In the genomic region with DNA sequence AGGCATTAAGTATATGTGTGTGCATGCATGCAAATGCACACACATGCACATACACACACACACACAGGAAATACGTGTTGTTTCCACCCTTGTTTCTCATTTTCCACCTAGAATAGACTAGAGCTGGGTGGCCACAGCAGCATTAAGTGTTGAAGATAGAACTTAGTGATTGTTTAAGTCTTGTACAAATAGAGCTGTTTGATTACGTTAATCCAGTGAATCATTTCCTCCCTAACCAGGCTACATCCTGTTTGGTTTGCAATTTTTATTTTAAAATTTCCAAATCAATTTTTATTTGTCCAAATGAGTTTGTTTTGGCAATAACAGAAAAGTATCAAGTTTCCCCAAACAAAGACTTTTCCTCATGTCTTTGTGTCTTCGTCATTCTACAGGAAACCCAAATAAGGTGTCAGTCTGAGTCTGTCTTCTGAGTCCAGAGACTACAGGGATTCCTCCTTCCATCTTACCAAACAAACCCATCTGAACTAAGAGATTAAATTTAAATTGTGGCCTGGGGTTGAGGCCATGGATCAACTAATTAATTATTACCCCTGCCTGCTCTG, we compare ENCODE assay signal across 10 cellular contexts.
DNase-seq lines count a peak whose midpoint lies in the region; ATAC-seq, FAIRE-seq and TF ChIP-seq lines count a peak whose summit lies in the region.
"Had no signal": no experiment of that assay in that cellular context is flagged by ENCODE, and none has a peak within 500 bp of the region (broad histone marks: within the 10 kb centered on the region; RNA-seq: fewer than 3 reads in every experiment).

No MANE protein-coding gene starts in this region.

- H3K27me3 Mint-ChIP-seq in stimulated activated naive CD8-positive, alpha-beta T cell treated with anti-CD3 and anti-CD28 coated beads, Interleukin-15, amount 100 ng/mL, for 72 hours = no peaks in the 10 kb centered on the region
- no peaks in the 10 kb centered on the region for H3K27me3 Mint-ChIP-seq in endodermal cell (ENCODE audit: insufficient read depth)

- WGBS in SK-N-SH (ENCODE audit: low lambda C conversion rate) = 5% methylated on average over 3 of the region's 3 CpGs
- WGBS in endodermal cell (ENCODE audit: insufficient coverage in 1 of 2, insufficient read length in 1 of 2), 2 experiments = 83% methylated on average over 3 of the region's 3 CpGs; no CpG with 5 or more reads in 1 of the 2 experiments

- TF ChIP-seq CTCF in SK-N-SH (IDR thresholded peaks at IDR 0.05) (no peak), foreskin keratinocyte (conservative IDR thresholded peaks at IDR 0.05) (no peak), endodermal cell (conservative IDR thresholded peaks at IDR 0.05) (no peak)

- H3K4me2 ChIP-seq in SK-N-SH = peak overlapping the region; percentile 69

- H3K9ac ChIP-seq in SK-N-SH (peak overlapping the region; percentile 47; the same call in 1 of the 2 replicates), endodermal cell (ENCODE audit: extremely low read depth, low read length, poor library complexity, severe bottlenecking) (no peak overlapping the region)

- no peaks in the 10 kb centered on the region for H3K9me3 ChIP-seq in SK-N-SH
- H3K9me3 ChIP-seq in endodermal cell (ENCODE audit: control insufficient read depth, low read length) = no peaks in the 10 kb centered on the region

- peak; percentile 74 for ATAC-seq in stimulated activated naive CD8-positive, alpha-beta T cell treated with anti-CD3 and anti-CD28 coated beads, Interleukin-15, amount 100 ng/mL, for 72 hours
- no peak for ATAC-seq in stimulated activated naive CD8-positive, alpha-beta T cell treated with anti-CD3 and anti-CD28 coated beads, Interleukin-15, Interleukin-2, amounts not matched to agents 100 U/mL and 50 U/mL, for 24 hours
- ATAC-seq in foreskin keratinocyte (peak; percentile 72), GM19035 (IDR thresholded peaks at IDR 0.05; ENCODE audit: unreplicated experiment) (no peak)

- H3F3A ChIP-seq in SK-N-SH (replicated peaks; ENCODE audit: insufficient read depth) = peaks cover 29% of the 10 kb centered on the region

- no peaks in the 10 kb centered on the region for H4K20me1 ChIP-seq in SK-N-SH (ENCODE audit: insufficient read depth)

- H3K9me2 ChIP-seq in SK-N-SH = no peaks in the 10 kb centered on the region

- no peaks in the 10 kb centered on the region for H3K9me3 Mint-ChIP-seq in stimulated activated naive CD8-positive, alpha-beta T cell treated with anti-CD3 and anti-CD28 coated beads, Interleukin-15, amount 100 ng/mL, for 72 hours
- H3K9me3 Mint-ChIP-seq in endodermal cell = no peaks in the 10 kb centered on the region

- DNase-seq in stimulated activated naive CD8-positive, alpha-beta T cell treated with anti-CD3 and anti-CD28 coated beads, Interleukin-15, amount 100 ng/mL, for 72 hours = no peak
- DNase-seq in stimulated activated naive CD8-positive, alpha-beta T cell treated with anti-CD3 and anti-CD28 coated beads, Interleukin-15, Interleukin-2, amounts not matched to agents 100 U/mL and 50 U/mL, for 24 hours = no peak
- no peak for DNase-seq in SK-N-SH
- DNase-seq in foreskin keratinocyte = peak; percentile 67 to 71
- DNase-seq in GM12892 (ENCODE audit: insufficient read length) = no peak
- DNase-seq in endodermal cell = no peak
- no peak for DNase-seq in activated naive CD4-positive, alpha-beta T cell treated with Interleukin-2 at 50 U/mL for 16 hours
- DNase-seq: stimulated activated CD4-positive, alpha-beta T cell treated with anti-CD3 and anti-CD28 coated beads, Interleukin-2, amount 100 ng/mL, for 48 hours; T1000 had no signal

- H3K36me3 ChIP-seq in SK-N-SH (replicated peaks in 1 of 2; ENCODE audit: control insufficient read depth in 1 of 2, insufficient read depth in 2 of 2, low read length in 1 of 2) (no peaks in the 10 kb centered on the region), endodermal cell (ENCODE audit: control insufficient read depth, insufficient read depth, low read length) (no peaks in the 10 kb centered on the region)

- H2AFZ ChIP-seq in SK-N-SH (ENCODE audit: low read depth) = peak overlapping the region; percentile 75

- TF ChIP-seq POLR2A in GM12892 (IDR thresholded peaks at IDR 0.05; ENCODE audit: low read depth, low read length) = no peak

- POLR2A ChIA-PET in SK-N-SH (lab: Yijun Ruan, JAX) = no interaction called here

- CTCF ChIA-PET in SK-N-SH (lab: Yijun Ruan, JAX) = interaction anchor here (0.7 to 3.5 kb wide), 3 partner anchors 10 to 611 kb away, joined by 3 to 14 read pairs (median 3); no protein-coding TSS in a partner anchor

- peak overlapping the region; percentile 25 to 94; a peak in 3 of 4 replicates for H3K27ac ChIP-seq in SK-N-SH (ENCODE audit: low read depth in 2 of 2, low read length in 1 of 2)
- H3K27ac ChIP-seq in foreskin keratinocyte = no peak overlapping the region
- H3K27ac ChIP-seq in endodermal cell (ENCODE audit: low read depth, low read length) = no peak overlapping the region

- FAIRE-seq in GM12892 (lab: Jason Lieb, UNC) = no peak

- H3K4me3 ChIP-seq in SK-N-SH (ENCODE audit: low read depth in 2 of 2, low read length in 1 of 2) (peak overlapping the region in 1 of 2 experiments; percentile 4; a peak in 1 of 4 replicates), endodermal cell (ENCODE audit: low read length) (no peak overlapping the region)

- peak overlapping the region in 1 of 2 donors; percentile 33 for H3K27ac Mint-ChIP-seq in stimulated activated naive CD8-positive, alpha-beta T cell treated with anti-CD3 and anti-CD28 coated beads, Interleukin-15, amount 100 ng/mL, for 72 hours
- no peak overlapping the region for H3K27ac Mint-ChIP-seq in endodermal cell

- H3K4me1 ChIP-seq in SK-N-SH (ENCODE audit: control insufficient read depth in 1 of 2, insufficient read depth in 2 of 2, low read depth in 1 of 2, low read length in 1 of 2) = peaks cover 0 to 10% of the 10 kb centered on the region in 2 experiments; a peak in 3 of 4 replicates
- no peaks in the 10 kb centered on the region for H3K4me1 ChIP-seq in foreskin keratinocyte
- H3K4me1 ChIP-seq in endodermal cell (ENCODE audit: control insufficient read depth, insufficient read depth, low read length) = no peaks in the 10 kb centered on the region

- no peak overlapping the region for H3K4me3 Mint-ChIP-seq in stimulated activated naive CD8-positive, alpha-beta T cell treated with anti-CD3 and anti-CD28 coated beads, Interleukin-15, amount 100 ng/mL, for 72 hours
- no peak overlapping the region for H3K4me3 Mint-ChIP-seq in endodermal cell

- H3K27me3 ChIP-seq in SK-N-SH (ENCODE audit: insufficient read depth) = no peaks in the 10 kb centered on the region
- H3K27me3 ChIP-seq in foreskin keratinocyte = no peaks in the 10 kb centered on the region
- H3K27me3 ChIP-seq in endodermal cell (ENCODE audit: control insufficient read depth, insufficient read depth, low read length, poor library complexity, severe bottlenecking) = no peaks in the 10 kb centered on the region

- no peaks in the 10 kb centered on the region for H3K79me2 ChIP-seq in SK-N-SH (ENCODE audit: insufficient read depth)

- no peaks in the 10 kb centered on the region for H3K36me3 Mint-ChIP-seq in endodermal cell (ENCODE audit: low read depth)

- peaks cover 9% of the 10 kb centered on the region for H3K4me1 Mint-ChIP-seq in stimulated activated naive CD8-positive, alpha-beta T cell treated with anti-CD3 and anti-CD28 coated beads, Interleukin-15, amount 100 ng/mL, for 72 hours
- peaks cover 3% of the 10 kb centered on the region for H3K4me1 Mint-ChIP-seq in endodermal cell

- peak; percentile 9 to 81; a peak in 2 of 4 replicates for TF ChIP-seq EP300 in SK-N-SH (IDR thresholded peaks at IDR 0.05; ENCODE audit: borderline replicate concordance in 1 of 2, low read depth in 1 of 2, low read length in 1 of 2)

- no peak for TF ChIP-seq RAD21 in SK-N-SH (IDR thresholded peaks at IDR 0.05; ENCODE audit: low read length)

TF ChIP-seq in SK-N-SH, 30 proteins besides CTCF, POLR2A, EP300 and RAD21:
- TF ChIP-seq JUND (IDR thresholded peaks at IDR 0.05) = peak; percentile 68
- TF ChIP-seq MEF2A (IDR thresholded peaks at IDR 0.05; ENCODE audit: borderline replicate concordance, low read depth) = peak; percentile 50; the same call in 1 of the 2 replicates
- TF ChIP-seq RFX5 (IDR thresholded peaks at IDR 0.05; ENCODE audit: low read length) = no peak
- TF ChIP-seq NFIC (IDR thresholded peaks at IDR 0.05; ENCODE audit: borderline replicate concordance) = peak; percentile 79
- TF ChIP-seq TAF1 (IDR thresholded peaks at IDR 0.05; ENCODE audit: borderline replicate concordance, low read depth, low read length) = no peak
- peak; percentile 81 for TF ChIP-seq TCF12 (IDR thresholded peaks at IDR 0.05)
- 0 out of 2 replicates have a peak, but pooled peaks have one; percentile 44 for TF ChIP-seq TEAD4 (IDR thresholded peaks at IDR 0.05; ENCODE audit: borderline replicate concordance, insufficient read depth)
- TF ChIP-seq GABPA (IDR thresholded peaks at IDR 0.05; ENCODE audit: low read depth) = peak; percentile 22; the same call in 1 of the 2 replicates
- TF ChIP-seq, protein P1, sequence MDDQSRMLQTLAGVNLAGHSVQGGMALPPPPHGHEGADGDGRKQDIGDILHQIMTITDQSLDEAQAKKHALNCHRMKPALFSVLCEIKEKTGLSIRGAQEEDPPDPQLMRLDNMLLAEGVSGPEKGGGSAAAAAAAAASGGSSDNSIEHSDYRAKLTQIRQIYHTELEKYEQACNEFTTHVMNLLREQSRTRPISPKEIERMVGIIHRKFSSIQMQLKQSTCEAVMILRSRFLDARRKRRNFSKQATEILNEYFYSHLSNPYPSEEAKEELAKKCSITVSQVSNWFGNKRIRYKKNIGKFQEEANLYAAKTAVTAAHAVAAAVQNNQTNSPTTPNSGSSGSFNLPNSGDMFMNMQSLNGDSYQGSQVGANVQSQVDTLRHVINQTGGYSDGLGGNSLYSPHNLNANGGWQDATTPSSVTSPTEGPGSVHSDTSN (IDR thresholded peaks at IDR 0.05) = peak; percentile 67
- no peak for TF ChIP-seq MAX (IDR thresholded peaks at IDR 0.05; ENCODE audit: low read depth)
- peak; percentile 70; the same call in 1 of the 2 replicates for TF ChIP-seq FOSL2 (IDR thresholded peaks at IDR 0.05; ENCODE audit: borderline replicate concordance, low read depth)
- peak; percentile 25; the same call in 1 of the 2 replicates for TF ChIP-seq YY1 (IDR thresholded peaks at IDR 0.05; ENCODE audit: low read depth)
- peak; percentile 79; the same call in 1 of the 2 replicates for TF ChIP-seq FOXM1 (IDR thresholded peaks at IDR 0.05; ENCODE audit: low read depth)
- peak; percentile 44; the same call in 1 of the 2 replicates for TF ChIP-seq ELF1 (IDR thresholded peaks at IDR 0.05)

Comparison
In these comparisons a context has a peak if more than half of its experiments do, and no peak if none do; other contexts are left out.
1. ATAC-seq: peak in stimulated activated naive CD8-positive, alpha-beta T cell treated with anti-CD3 and anti-CD28 coated beads, Interleukin-15, amount 100 ng/mL, for 72 hours (single experiment) and foreskin keratinocyte (single experiment); none in stimulated activated naive CD8-positive, alpha-beta T cell treated with anti-CD3 and anti-CD28 coated beads, Interleukin-15, Interleukin-2, amounts not matched to agents 100 U/mL and 50 U/mL, for 24 hours (single experiment) and GM19035 (single experiment).
2. DNase-seq: peak in foreskin keratinocyte (2 of 2); none in stimulated activated naive CD8-positive, alpha-beta T cell treated with anti-CD3 and anti-CD28 coated beads, Interleukin-15, amount 100 ng/mL, for 72 hours (0 of 2), stimulated activated naive CD8-positive, alpha-beta T cell treated with anti-CD3 and anti-CD28 coated beads, Interleukin-15, Interleukin-2, amounts not matched to agents 100 U/mL and 50 U/mL, for 24 hours (single experiment), SK-N-SH (single experiment), GM12892 (single experiment), endodermal cell (single experiment) and activated naive CD4-positive, alpha-beta T cell treated with Interleukin-2 at 50 U/mL for 16 hours (single experiment).
3. H3K27ac ChIP-seq: peak in SK-N-SH (2 of 2); none in foreskin keratinocyte (single experiment) and endodermal cell (single experiment).